Comparison of ENCODE assay signal across 24 cellular contexts in genomic region chr7:142567676-142568075, GRCh38.
DNase-seq lines count a peak whose midpoint lies in the region; ATAC-seq and TF ChIP-seq lines count a peak whose summit lies in the region.
"Had no signal": no experiment of that assay in that cellular context is flagged by ENCODE, and none has a peak within 500 bp of the region (broad histone marks: within the 10 kb centered on the region; RNA-seq: fewer than 3 reads in every experiment).

No MANE protein-coding gene starts in this region.

- no peaks in the 10 kb centered on the region for H3K36me3 ChIP-seq in brain microvascular endothelial cell (replicated peaks)
- no peaks in the 10 kb centered on the region for H3K36me3 ChIP-seq in effector memory CD4-positive, alpha-beta T cell (ENCODE audit: control insufficient read depth, insufficient read depth, low read length)
- H3K36me3 ChIP-seq: left lung had no signal

- no peaks in the 10 kb centered on the region for H3K4me1 ChIP-seq in effector memory CD4-positive, alpha-beta T cell (ENCODE audit: control insufficient read depth, insufficient read depth, low read length, poor library complexity, severe bottlenecking)
- H3K4me1 ChIP-seq: left lung had no signal

- H3K4me3 ChIP-seq in GM12875 (ENCODE audit: low read depth, low read length) (no peak overlapping the region), brain microvascular endothelial cell (ENCODE audit: low read depth, low read length) (no peak overlapping the region), retinal pigment epithelial cell (ENCODE audit: low read length) (no peak overlapping the region)
- H3K4me3 ChIP-seq in effector memory CD4-positive, alpha-beta T cell (ENCODE audit: insufficient read depth, low read depth, low read length, poor library complexity, severe bottlenecking), result no peak overlapping the region
- H3K4me3 ChIP-seq: left lung had no signal

- DNase-seq in NCI-H2171 treated with DMSO at 0.1 percent for 48 hours (lab: John Stamatoyannopoulos, UW) (peak; percentile 89), brain microvascular endothelial cell (no peak), retinal pigment epithelial cell (ENCODE audit: low read depth) (no peak)
- no peak for DNase-seq in effector memory CD4-positive, alpha-beta T cell
- no peak for DNase-seq in NK-92 treated with Interleukin-12 subunit alpha and Interleukin-12 subunit beta, amount 100 ng/mL, for 24 hours (lab: John Stamatoyannopoulos, UW)
- DNase-seq: activated CD4-positive, alpha-beta T cell treated with anti-CD3 and anti-CD28 coated beads, Interleukin-2, amount 50 U/mL, for 48 hours; activated CD8-positive, alpha-beta memory T cell treated with anti-CD3 and anti-CD28 coated beads, Interleukin-2, amount 50 U/mL, for 4 hours; activated naive CD4-positive, alpha-beta T cell treated with anti-CD3 and anti-CD28 coated beads for 36 hours; central memory CD4-positive, alpha-beta T cell; cortex of kidney; DMS153; effector memory CD8-positive, alpha-beta T cell; H7; left lung; mesendoderm; NCI-H1436; NCI-H2081; stimulated activated naive B cell treated with anti-CD40 and anti-IgM and Interleukin-4, amounts not matched to agents 10 μg/mL and 1 μg/mL and 100 μg/mL, for 72 hours; substantia nigra had no signal

- H3K9me3 ChIP-seq in effector memory CD4-positive, alpha-beta T cell (ENCODE audit: control insufficient read depth, low read length), result no peaks in the 10 kb centered on the region
- H3K9me3 ChIP-seq: left lung had no signal

- no peaks in the 10 kb centered on the region for H3K27me3 ChIP-seq in brain microvascular endothelial cell (replicated peaks)
- H3K27me3 ChIP-seq in effector memory CD4-positive, alpha-beta T cell (replicated peaks; ENCODE audit: control insufficient read depth, insufficient read depth, low read length, poor library complexity, severe bottlenecking), result no peaks in the 10 kb centered on the region
- H3K27me3 ChIP-seq: left lung had no signal

- ATAC-seq in HG03469 (IDR thresholded peaks at IDR 0.05; ENCODE audit: unreplicated experiment) (no peak), GM21619 (IDR thresholded peaks at IDR 0.05; ENCODE audit: unreplicated experiment) (no peak)
- ATAC-seq: activated CD4-positive, CD25-positive, alpha-beta regulatory T cell treated with anti-CD3 and anti-CD28 coated beads, Interleukin-2, amount 50 U/mL, for 24 hours; effector memory CD8-positive, alpha-beta T cell; HepG2 had no signal

- in situ Hi-C loops in brain microvascular endothelial cell (cut with HindIII; ENCODE audit: low pct_ligation_motif_present, low sequenced_read_pairs), result no loop called here

- H3K27ac ChIP-seq in brain microvascular endothelial cell, result peak overlapping the region; percentile 1
- no peak overlapping the region for H3K27ac ChIP-seq in effector memory CD4-positive, alpha-beta T cell (ENCODE audit: insufficient read depth, low read length, poor library complexity, severe bottlenecking)
- H3K27ac ChIP-seq: left lung had no signal

- TF ChIP-seq CTCF in GM12875 (IDR thresholded peaks at IDR 0.05; ENCODE audit: borderline replicate concordance, insufficient read depth, low read depth, low read length) (0 out of 2 replicates have a peak, but pooled peaks have one; percentile 5), brain microvascular endothelial cell (IDR thresholded peaks at IDR 0.05; ENCODE audit: low read depth, low read length, missing control alignments) (no peak), retinal pigment epithelial cell (conservative IDR thresholded peaks at IDR 0.05; ENCODE audit: low read depth, low read length) (peak; percentile 13)
